Comparison of ENCODE assay signal across 8 cellular contexts in the genomic region with DNA sequence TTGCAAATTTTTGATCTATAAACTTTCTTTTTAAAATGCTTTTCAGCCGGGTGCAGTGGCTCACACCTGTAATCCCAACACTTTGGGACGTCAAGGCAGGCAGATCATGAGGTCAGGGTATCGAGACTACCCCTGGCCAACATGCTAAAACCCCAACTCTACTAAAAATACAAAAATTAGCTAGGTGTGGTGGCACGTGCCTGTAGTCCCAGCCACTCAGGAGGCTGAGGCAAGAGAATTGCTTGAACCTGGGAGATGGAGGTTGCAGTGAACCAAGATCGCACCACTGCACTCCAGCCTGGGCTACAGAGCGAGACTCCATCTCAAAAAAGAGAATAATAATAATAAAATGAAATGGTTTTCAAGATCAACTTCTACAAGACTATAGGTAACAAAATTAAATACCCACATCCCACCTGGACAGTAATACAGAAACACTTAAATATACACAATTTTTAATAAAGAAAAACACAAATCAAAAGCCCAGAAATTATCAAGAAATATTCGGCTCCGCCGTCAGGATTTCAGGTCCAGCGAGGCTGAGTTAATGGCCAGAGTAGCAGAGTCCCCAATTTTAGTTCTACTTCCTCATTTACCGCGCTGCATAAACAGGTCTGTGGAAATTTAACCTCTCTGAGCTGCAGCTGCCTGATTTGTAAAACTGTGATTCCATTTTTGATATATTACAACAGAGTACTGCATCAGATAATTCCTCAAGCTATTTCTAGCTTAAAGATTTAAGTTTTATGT. TPM values are rescaled to one million over a fixed set of nuclear protein-coding genes. Genes with fewer than 3 reads are reported as not detected.
DNase-seq lines count a peak whose midpoint lies in the region; ATAC-seq and TF ChIP-seq lines count a peak whose summit lies in the region.

No MANE protein-coding gene starts in this region.

- no peak for DNase-seq in CD4-positive, alpha-beta T cell
- peak; percentile 57 for DNase-seq in MV-4-11 (lab: John Stamatoyannopoulos, UW)
- DNase-seq in esophagus muscularis mucosa (ENCODE audit: extremely low spot score), result no peak
- no peak for DNase-seq in NCI-H2029 (lab: John Stamatoyannopoulos, UW)
- DNase-seq in NCI-H446 treated with DMSO at 0.1 percent for 48 hours (lab: John Stamatoyannopoulos, UW), result no peak
- DNase-seq in progenitor cell of endocrine pancreas (ENCODE audit: low spot score, unreplicated experiment), result no peak

- H3K27ac ChIP-seq in CD4-positive, alpha-beta T cell (ENCODE audit: low read depth, low read length), result no peak overlapping the region
- no peak overlapping the region for H3K27ac ChIP-seq in esophagus muscularis mucosa (replicated peaks in 1 of 4)

- TF ChIP-seq EP300 in esophagus muscularis mucosa (IDR thresholded peaks at IDR 0.05), result no peak

- H3K4me1 Mint-ChIP-seq in CD4-positive, alpha-beta T cell (ENCODE audit: low read depth), result peaks cover 84% of the 10 kb centered on the region
- peaks cover 18% of the 10 kb centered on the region for H3K4me1 Mint-ChIP-seq in progenitor cell of endocrine pancreas (ENCODE audit: low read depth)

- no peaks in the 10 kb centered on the region for H3K27me3 ChIP-seq in CD4-positive, alpha-beta T cell (ENCODE audit: control insufficient read depth, insufficient read depth, low read length)
- H3K27me3 ChIP-seq in esophagus muscularis mucosa, result no peaks in the 10 kb centered on the region

- POLR2A ChIA-PET in CD4-positive, alpha-beta T cell (lab: Charles Lee), result interaction anchor here (0.7 to 2.2 kb wide), 4 partner anchors 8 to 68 kb away, joined by 3 to 5 read pairs (median 4); a partner anchor contains a TSS

- no peak for TF ChIP-seq POLR2A in esophagus muscularis mucosa (IDR thresholded peaks at IDR 0.05; ENCODE audit: low read depth)

- H3K9me3 Mint-ChIP-seq in CD4-positive, alpha-beta T cell, result no peaks in the 10 kb centered on the region
- no peaks in the 10 kb centered on the region for H3K9me3 Mint-ChIP-seq in progenitor cell of endocrine pancreas (ENCODE audit: low read depth)

- 92% methylated on average over 12 of the region's 12 CpGs for WGBS in esophagus muscularis mucosa

- H3K4me3 Mint-ChIP-seq in CD4-positive, alpha-beta T cell, result peak overlapping the region; percentile 46
- no peak overlapping the region for H3K4me3 Mint-ChIP-seq in progenitor cell of endocrine pancreas (ENCODE audit: low read depth)

- H3K27me3 Mint-ChIP-seq in CD4-positive, alpha-beta T cell, result no peaks in the 10 kb centered on the region
- no peaks in the 10 kb centered on the region for H3K27me3 Mint-ChIP-seq in progenitor cell of endocrine pancreas

- CTCF ChIA-PET in CD4-positive, alpha-beta T cell (lab: Charles Lee), result interaction anchor here (1.1 kb wide), 1 partner anchor 9 kb away, joined by 3 read pairs; no protein-coding TSS in a partner anchor

- peak overlapping the region in 3 of 4 donors; percentile 8 to 24 (median 19) for H3K4me3 ChIP-seq in esophagus muscularis mucosa

- intact Hi-C loops in CD4-positive, alpha-beta T cell (cut with DNase I, micrococcal nuclease), result loop anchor here (5.0 to 10.0 kb wide), 3 partner anchors 408 to 597 kb away; a partner anchor contains a TSS
- intact Hi-C loops in esophagus muscularis mucosa (cut with DNase I), result no loop called here

- no peak for ATAC-seq in CD4-positive, alpha-beta T cell (ENCODE audit: poor library complexity)
- ATAC-seq in GM21390 (IDR thresholded peaks at IDR 0.05; ENCODE audit: unreplicated experiment) (peak; percentile 31), HG02588 (IDR thresholded peaks at IDR 0.05; ENCODE audit: unreplicated experiment) (no peak)

- no peaks in the 10 kb centered on the region for H3K9me3 ChIP-seq in CD4-positive, alpha-beta T cell (ENCODE audit: control insufficient read depth, low read length)
- H3K9me3 ChIP-seq in esophagus muscularis mucosa, result no peaks in the 10 kb centered on the region

- no peak for TF ChIP-seq CTCF in CD4-positive, alpha-beta T cell (IDR thresholded peaks at IDR 0.05)
- no peak for TF ChIP-seq CTCF in esophagus muscularis mucosa (IDR thresholded peaks at IDR 0.05)
- TF ChIP-seq CTCF in progenitor cell of endocrine pancreas (IDR thresholded peaks at IDR 0.05; ENCODE audit: unreplicated experiment), result no peak

- peak overlapping the region; percentile 3 for H3K27ac Mint-ChIP-seq in CD4-positive, alpha-beta T cell
- no peak overlapping the region for H3K27ac Mint-ChIP-seq in progenitor cell of endocrine pancreas

- H3K36me3 ChIP-seq in esophagus muscularis mucosa, result peaks cover 11 to 32% (median 16%) of the 10 kb centered on the region in 4 donors

- H3K36me3 Mint-ChIP-seq in CD4-positive, alpha-beta T cell (ENCODE audit: low read depth), result peaks cover 56% of the 10 kb centered on the region
- peaks cover 9% of the 10 kb centered on the region for H3K36me3 Mint-ChIP-seq in progenitor cell of endocrine pancreas (ENCODE audit: insufficient read depth)

- peaks cover 56 to 77% (median 74%) of the 10 kb centered on the region in 4 donors for H3K4me1 ChIP-seq in esophagus muscularis mucosa

RNA-seq across cellular contexts. Expression of a gene that starts 4.0 kb away (rescaled TPM):
- total RNA-seq in CD4-positive, alpha-beta T cell, result 10 to 100 TPM; 51.9 to 53.8 TPM
- total RNA-seq in esophagus muscularis mucosa, result 10 to 100 TPM; 24.5 to 33.0 (median 30.9) TPM
- total RNA-seq in progenitor cell of endocrine pancreas, result 24.5 and 25.2 TPM in 2 replicates
